Comparison of ENCODE assay signal across 18 cellular contexts in the genomic region with DNA sequence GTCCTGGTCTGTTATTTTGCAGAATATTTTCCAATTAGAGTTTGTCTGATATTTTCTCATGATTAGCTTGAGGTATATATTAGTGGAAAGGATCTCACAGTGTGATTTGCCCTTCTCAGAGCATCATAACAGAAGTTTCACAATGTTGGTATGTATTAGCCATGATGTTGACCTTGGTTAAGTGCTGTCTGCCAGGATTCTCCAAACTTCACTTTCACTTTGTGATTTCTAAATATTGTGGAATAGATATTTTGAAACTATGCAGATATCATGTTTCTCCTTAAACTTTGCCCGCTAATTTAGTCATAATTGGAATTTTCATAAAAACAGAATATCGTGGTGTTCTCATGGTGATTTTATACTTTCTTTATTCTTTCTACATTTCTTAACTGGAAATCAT.
DNase-seq lines count a peak whose midpoint lies in the region; ATAC-seq lines count a peak whose summit lies in the region.
"Had no signal": no experiment of that assay in that cellular context is flagged by ENCODE, and none has a peak within 500 bp of the region (broad histone marks: within the 10 kb centered on the region; RNA-seq: fewer than 3 reads in every experiment).

No MANE protein-coding gene starts in this region.

- H3K4me1 ChIP-seq in ACC112 (ENCODE audit: control insufficient read depth, insufficient read depth, low read length, unreplicated experiment), result peaks cover 5% of the 10 kb centered on the region
- H3K4me1 ChIP-seq: BLaER1 treated with 17β-estradiol and CSF1 and Interleukin-3, amounts not matched to agents 10 nM and 100 nM; HAP-1 had no signal

- peak overlapping the region; percentile 70 for H2AFZ ChIP-seq in ACC112 (ENCODE audit: low read length, unreplicated experiment)

- DNase-seq in amniotic epithelial cell (ENCODE audit: low read depth), result peak; percentile 1
- DNase-seq in fibroblast of peridontal ligament (ENCODE audit: extremely low read depth), result peak; percentile 65
- DNase-seq in stromal cell of bone marrow (ENCODE audit: low read depth), result peak; percentile 48
- no peak for DNase-seq in HPDE6-E6E7 (ENCODE audit: extremely low spot score)
- DNase-seq: 8988T; Calu3; CD8-positive, alpha-beta T cell; DMS 273 treated with DMSO at 0.1 percent for 48 hours; DMS53; DND-41; EL had no signal

- no peak for ATAC-seq in GM21390 (IDR thresholded peaks at IDR 0.05; ENCODE audit: unreplicated experiment)
- ATAC-seq in HG03565 (IDR thresholded peaks at IDR 0.05; ENCODE audit: unreplicated experiment), result no peak
- ATAC-seq: CD8-positive, alpha-beta T cell; GM12878; HepG2 had no signal

- H3K4me3 ChIP-seq in ACC112 (ENCODE audit: low read depth, low read length), result peak overlapping the region; percentile 43
- H3K4me3 ChIP-seq: BLaER1 treated with 17β-estradiol and CSF1 and Interleukin-3, amounts not matched to agents 10 nM and 100 nM; GM12878; HAP-1 had no signal

- no peaks in the 10 kb centered on the region for H3K79me2 ChIP-seq in ACC112 (ENCODE audit: control insufficient read depth, insufficient read depth, low read length, unreplicated experiment)

- peaks cover 3% of the 10 kb centered on the region; the same call in 1 of the 2 replicates for H3K27me3 ChIP-seq in ACC112 (ENCODE audit: insufficient read depth, low read length)
- H3K27me3 ChIP-seq: BLaER1 treated with 17β-estradiol and CSF1 and Interleukin-3, amounts not matched to agents 10 nM and 100 nM had no signal

- H3K27ac ChIP-seq in ACC112 (ENCODE audit: low read depth, low read length), result no peak overlapping the region
- H3K27ac ChIP-seq: BLaER1 treated with 17β-estradiol and CSF1 and Interleukin-3, amounts not matched to agents 10 nM and 100 nM had no signal

- H3K36me3 ChIP-seq in ACC112 (ENCODE audit: insufficient read depth, low read length), result no peaks in the 10 kb centered on the region
- H3K36me3 ChIP-seq: BLaER1 treated with 17β-estradiol and CSF1 and Interleukin-3, amounts not matched to agents 10 nM and 100 nM; HAP-1 had no signal
